ENCODE assay signal across 13 cellular contexts in genomic region chr16:23999663-24000062, GRCh38.
DNase-seq lines count a peak whose midpoint lies in the region; ATAC-seq and TF ChIP-seq lines count a peak whose summit lies in the region.
"Had no signal": no experiment of that assay in that cellular context is flagged by ENCODE, and none has a peak within 500 bp of the region (broad histone marks: within the 10 kb centered on the region; RNA-seq: fewer than 3 reads in every experiment).

No MANE protein-coding gene starts in this region.

- H3K4me3 ChIP-seq in endodermal cell (ENCODE audit: low read length) = no peak overlapping the region
- H3K4me3 ChIP-seq: left ventricle myocardium inferior, ovary had no signal

- WGBS in endodermal cell (ENCODE audit: insufficient coverage in 1 of 2, insufficient read length in 1 of 2), 2 experiments = 82 to 100% methylated on average over 1 to 4 of the region's 4 CpGs

- peaks cover 30% of the 10 kb centered on the region for H3K27me3 ChIP-seq in endodermal cell (ENCODE audit: control insufficient read depth, insufficient read depth, low read length, poor library complexity, severe bottlenecking)
- H3K27me3 ChIP-seq: ovary had no signal

- TF ChIP-seq CTCF in endodermal cell (conservative IDR thresholded peaks at IDR 0.05) = no peak

- no peaks in the 10 kb centered on the region for H3K4me1 ChIP-seq in endodermal cell (ENCODE audit: control insufficient read depth, insufficient read depth, low read length)
- H3K4me1 ChIP-seq: left ventricle myocardium inferior had no signal

- no peak overlapping the region for H3K4me3 Mint-ChIP-seq in activated naive CD8-positive, alpha-beta T cell treated with anti-CD3 and anti-CD28 coated beads for 36 hours
- no peak overlapping the region for H3K4me3 Mint-ChIP-seq in stimulated activated memory B cell treated with anti-CD40 and anti-IgM and Interleukin-4, amounts not matched to agents 10 μg/mL and 1 μg/mL and 100 μg/mL, for 72 hours
- no peak overlapping the region for H3K4me3 Mint-ChIP-seq in endodermal cell

- no peak overlapping the region for H3K9ac ChIP-seq in endodermal cell (ENCODE audit: extremely low read depth, low read length, poor library complexity, severe bottlenecking)

- H3K36me3 ChIP-seq in endodermal cell (ENCODE audit: control insufficient read depth, insufficient read depth, low read length) = no peaks in the 10 kb centered on the region
- H3K36me3 ChIP-seq: left ventricle myocardium inferior, ovary had no signal

- H3K9me3 ChIP-seq in endodermal cell (ENCODE audit: control insufficient read depth, low read length) = no peaks in the 10 kb centered on the region
- H3K9me3 ChIP-seq: left ventricle myocardium inferior, ovary had no signal

- DNase-seq in activated CD8-positive, alpha-beta memory T cell treated with anti-CD3 and anti-CD28 coated beads for 24 hours = peak; percentile 73
- no peak for DNase-seq in activated CD8-positive, alpha-beta memory T cell treated with anti-CD3 and anti-CD28 coated beads, Interleukin-2, amount 50 U/mL, for 4 hours
- peak; percentile 65 for DNase-seq in activated naive CD8-positive, alpha-beta T cell treated with anti-CD3 and anti-CD28 coated beads for 36 hours
- DNase-seq in endodermal cell (no peak), NCI-H1105 treated with DMSO at 0.1 percent for 48 hours (lab: John Stamatoyannopoulos, UW) (no peak), NCI-H2081 treated with DMSO at 0.1 percent for 48 hours (lab: John Stamatoyannopoulos, UW) (no peak)
- DNase-seq: EL, KG1, left ventricle myocardium inferior, ovary, SHP77 had no signal

- H3K27ac ChIP-seq in endodermal cell (ENCODE audit: low read depth, low read length) = no peak overlapping the region
- H3K27ac ChIP-seq: left ventricle myocardium inferior, ovary had no signal

- peaks cover 44% of the 10 kb centered on the region for H3K36me3 Mint-ChIP-seq in activated naive CD8-positive, alpha-beta T cell treated with anti-CD3 and anti-CD28 coated beads for 36 hours
- H3K36me3 Mint-ChIP-seq in stimulated activated memory B cell treated with anti-CD40 and anti-IgM and Interleukin-4, amounts not matched to agents 10 μg/mL and 1 μg/mL and 100 μg/mL, for 72 hours = peaks cover 49% of the 10 kb centered on the region
- no peaks in the 10 kb centered on the region for H3K36me3 Mint-ChIP-seq in endodermal cell (ENCODE audit: low read depth)

- H3K27me3 Mint-ChIP-seq in activated naive CD8-positive, alpha-beta T cell treated with anti-CD3 and anti-CD28 coated beads for 36 hours = no peaks in the 10 kb centered on the region
- H3K27me3 Mint-ChIP-seq in stimulated activated memory B cell treated with anti-CD40 and anti-IgM and Interleukin-4, amounts not matched to agents 10 μg/mL and 1 μg/mL and 100 μg/mL, for 72 hours = no peaks in the 10 kb centered on the region
- H3K27me3 Mint-ChIP-seq in endodermal cell (ENCODE audit: insufficient read depth) = peaks cover 28% of the 10 kb centered on the region

- H3K27ac Mint-ChIP-seq in activated naive CD8-positive, alpha-beta T cell treated with anti-CD3 and anti-CD28 coated beads for 36 hours = peak overlapping the region; percentile 83
- peak overlapping the region; percentile 50 for H3K27ac Mint-ChIP-seq in stimulated activated memory B cell treated with anti-CD40 and anti-IgM and Interleukin-4, amounts not matched to agents 10 μg/mL and 1 μg/mL and 100 μg/mL, for 72 hours
- no peak overlapping the region for H3K27ac Mint-ChIP-seq in endodermal cell

- H3K9me3 Mint-ChIP-seq in activated naive CD8-positive, alpha-beta T cell treated with anti-CD3 and anti-CD28 coated beads for 36 hours = no peaks in the 10 kb centered on the region
- peaks cover 3% of the 10 kb centered on the region for H3K9me3 Mint-ChIP-seq in stimulated activated memory B cell treated with anti-CD40 and anti-IgM and Interleukin-4, amounts not matched to agents 10 μg/mL and 1 μg/mL and 100 μg/mL, for 72 hours
- no peaks in the 10 kb centered on the region for H3K9me3 Mint-ChIP-seq in endodermal cell

- peak; percentile 64 for ATAC-seq in HG02981 (IDR thresholded peaks at IDR 0.05; ENCODE audit: unreplicated experiment)
- peak; percentile 93 for ATAC-seq in stimulated activated memory B cell treated with anti-CD40 and anti-IgM and Interleukin-4, amounts not matched to agents 10 μg/mL and 1 μg/mL and 100 μg/mL, for 72 hours

- peaks cover 22% of the 10 kb centered on the region for H3K4me1 Mint-ChIP-seq in activated naive CD8-positive, alpha-beta T cell treated with anti-CD3 and anti-CD28 coated beads for 36 hours
- H3K4me1 Mint-ChIP-seq in stimulated activated memory B cell treated with anti-CD40 and anti-IgM and Interleukin-4, amounts not matched to agents 10 μg/mL and 1 μg/mL and 100 μg/mL, for 72 hours = peaks cover 71% of the 10 kb centered on the region
- H3K4me1 Mint-ChIP-seq in endodermal cell = no peaks in the 10 kb centered on the region

Comparison
In these comparisons a context has a peak if more than half of its experiments do, and no peak if none do; other contexts are left out.
1. DNase-seq: peak in activated CD8-positive, alpha-beta memory T cell treated with anti-CD3 and anti-CD28 coated beads for 24 hours (single experiment) and activated naive CD8-positive, alpha-beta T cell treated with anti-CD3 and anti-CD28 coated beads for 36 hours (single experiment); none in activated CD8-positive, alpha-beta memory T cell treated with anti-CD3 and anti-CD28 coated beads, Interleukin-2, amount 50 U/mL, for 4 hours (single experiment), endodermal cell (single experiment), NCI-H1105 treated with DMSO at 0.1 percent for 48 hours (single experiment) and NCI-H2081 treated with DMSO at 0.1 percent for 48 hours (single experiment).